ENCODE assay signal across 9 cellular contexts in genomic region chrX:148281920-148282319, GRCh38.
"Had no signal": no experiment of that assay in that cellular context is flagged by ENCODE, and none has a peak within 500 bp of the region (broad histone marks: within the 10 kb centered on the region; RNA-seq: fewer than 3 reads in every experiment).

No MANE protein-coding gene starts in this region.

- H3K4me3 ChIP-seq: cardiac muscle cell, mucosa of descending colon, psoas muscle, right lobe of liver had no signal

- H3K36me3 Mint-ChIP-seq: stimulated activated memory B cell treated with anti-CD40 and anti-IgM and Interleukin-4, amounts not matched to agents 10 μg/mL and 1 μg/mL and 100 μg/mL, for 72 hours had no signal

- ATAC-seq: foreskin keratinocyte; mucosa of descending colon; psoas muscle; right lobe of liver; stimulated activated memory B cell treated with anti-CD40 and anti-IgM and Interleukin-4, amounts not matched to agents 10 μg/mL and 1 μg/mL and 100 μg/mL, for 72 hours had no signal

- H3K4me3 Mint-ChIP-seq: nephron progenitor cell; stimulated activated memory B cell treated with anti-CD40 and anti-IgM and Interleukin-4, amounts not matched to agents 10 μg/mL and 1 μg/mL and 100 μg/mL, for 72 hours had no signal

- H3K9me3 Mint-ChIP-seq: stimulated activated memory B cell treated with anti-CD40 and anti-IgM and Interleukin-4, amounts not matched to agents 10 μg/mL and 1 μg/mL and 100 μg/mL, for 72 hours had no signal

- H3K27ac ChIP-seq: cardiac muscle cell, foreskin keratinocyte, psoas muscle, right lobe of liver had no signal

- H3K27ac Mint-ChIP-seq: nephron progenitor cell; stimulated activated memory B cell treated with anti-CD40 and anti-IgM and Interleukin-4, amounts not matched to agents 10 μg/mL and 1 μg/mL and 100 μg/mL, for 72 hours had no signal

- H3K4me1 Mint-ChIP-seq: nephron progenitor cell; stimulated activated memory B cell treated with anti-CD40 and anti-IgM and Interleukin-4, amounts not matched to agents 10 μg/mL and 1 μg/mL and 100 μg/mL, for 72 hours had no signal

- H3K27me3 Mint-ChIP-seq: stimulated activated memory B cell treated with anti-CD40 and anti-IgM and Interleukin-4, amounts not matched to agents 10 μg/mL and 1 μg/mL and 100 μg/mL, for 72 hours had no signal

- DNase-seq: foreskin keratinocyte, head of caudate nucleus, mucosa of descending colon, nephron progenitor cell, psoas muscle, right lobe of liver, Right ventricle myocardium superior had no signal
